In genomic region chr1:39647247-39647646, GRCh38 we compare ENCODE assay signal across 15 cellular contexts. TPM values are rescaled to one million over a fixed set of nuclear protein-coding genes. Genes with fewer than 3 reads are reported as not detected.
DNase-seq lines count a peak whose midpoint lies in the region; ATAC-seq and TF ChIP-seq lines count a peak whose summit lies in the region.
"Had no signal": no experiment of that assay in that cellular context is flagged by ENCODE, and none has a peak within 500 bp of the region (broad histone marks: within the 10 kb centered on the region; RNA-seq: fewer than 3 reads in every experiment).

No MANE protein-coding gene starts in this region.

- H3K4me1 ChIP-seq in adrenal gland (replicated peaks in 1 of 2) (peaks cover 3 to 22% of the 10 kb centered on the region in 2 donors), esophagus squamous epithelium (peaks cover 0 to 21% (median 7%) of the 10 kb centered on the region in 3 donors), parathyroid adenoma (no peaks in the 10 kb centered on the region), upper lobe of left lung (peaks cover 0 to 9% (median 5%) of the 10 kb centered on the region in 4 donors)

- H3K36me3 ChIP-seq in adrenal gland (replicated peaks in 1 of 2), result no peaks in the 10 kb centered on the region
- no peaks in the 10 kb centered on the region for H3K36me3 ChIP-seq in esophagus squamous epithelium
- no peaks in the 10 kb centered on the region for H3K36me3 ChIP-seq in parathyroid adenoma (ENCODE audit: control insufficient read depth, insufficient read depth, low read length)
- no peaks in the 10 kb centered on the region for H3K36me3 ChIP-seq in upper lobe of left lung

- no peak overlapping the region for H3K4me2 ChIP-seq in parathyroid adenoma (ENCODE audit: low read length)

- H3K27me3 ChIP-seq in adrenal gland, result no peaks in the 10 kb centered on the region
- H3K27me3 ChIP-seq in esophagus squamous epithelium, result peaks cover 0 to 9% (median 0%) of the 10 kb centered on the region in 4 donors
- no peaks in the 10 kb centered on the region for H3K27me3 ChIP-seq in parathyroid adenoma (ENCODE audit: control insufficient read depth, insufficient read depth, low read length)
- no peaks in the 10 kb centered on the region for H3K27me3 ChIP-seq in upper lobe of left lung

- no peak for TF ChIP-seq EP300 in upper lobe of left lung (IDR thresholded peaks at IDR 0.05)

- whole genome bisulfite sequencing in adrenal gland, 4 donors, result 65 to 84% (median 76%) methylated on average over 3 of the region's 3 CpGs
- 40 to 54% methylated on average over 1 to 3 of the region's 3 CpGs for WGBS in esophagus squamous epithelium, 2 donors
- 76 to 84% methylated on average over 3 of the region's 3 CpGs for WGBS in upper lobe of left lung, 2 donors

- intact Hi-C loops in adrenal gland (cut with DNase I), result no loop called here
- intact Hi-C loops in esophagus squamous epithelium (cut with DNase I), result loop anchor here (5.0 kb wide), 1 partner anchor 40 kb away; no protein-coding TSS in a partner anchor

- H3K9ac ChIP-seq in parathyroid adenoma, result no peak overlapping the region

- no peak overlapping the region for H2AFZ ChIP-seq in parathyroid adenoma

- no peak for TF ChIP-seq CTCF in adrenal gland (IDR thresholded peaks at IDR 0.05)
- TF ChIP-seq CTCF in esophagus squamous epithelium (IDR thresholded peaks at IDR 0.05), result no peak
- TF ChIP-seq CTCF in parathyroid adenoma (IDR thresholded peaks at IDR 0.05), result no peak
- TF ChIP-seq CTCF in upper lobe of left lung (IDR thresholded peaks at IDR 0.05), result no peak
- no peak for TF ChIP-seq CTCF in GM20000 (IDR thresholded peaks at IDR 0.05; ENCODE audit: extremely low read depth, missing control alignments)

- H3K27ac ChIP-seq in adrenal gland (peak overlapping the region in 4 of 5 donors; percentile 32 to 67 (median 49)), esophagus squamous epithelium (peak overlapping the region in 3 of 4 donors; percentile 60 to 67 (median 66)), parathyroid adenoma (peak overlapping the region; percentile 32), upper lobe of left lung (peak overlapping the region; percentile 3 to 77 (median 61))

- TF ChIP-seq POLR2A in adrenal gland (IDR thresholded peaks at IDR 0.05) (no peak), esophagus squamous epithelium (IDR thresholded peaks at IDR 0.05) (no peak), upper lobe of left lung (IDR thresholded peaks at IDR 0.05) (no peak)

- H3K4me3 ChIP-seq in adrenal gland (no peak overlapping the region), esophagus squamous epithelium (no peak overlapping the region), parathyroid adenoma (ENCODE audit: low read depth, low read length) (no peak overlapping the region), upper lobe of left lung (no peak overlapping the region)

- no peaks in the 10 kb centered on the region for H3K79me2 ChIP-seq in parathyroid adenoma

- DNase-seq in adrenal gland (no peak), esophagus squamous epithelium (lab: John Stamatoyannopoulos, UW) (no peak), upper lobe of left lung (no peak), HuH-7.5 (ENCODE audit: low spot score) (no peak), GM20000 (ENCODE audit: low spot score) (no peak)
- DNase-seq in NK-92 treated with Interleukin-12 subunit alpha and Interleukin-12 subunit beta, amount 100 ng/mL, for 24 hours (lab: John Stamatoyannopoulos, UW), result no peak
- DNase-seq: activated CD4-positive, alpha-beta T cell treated with anti-CD3 and anti-CD28 coated beads, Interleukin-2, amount 10 ng/mL, durations not matched to agents 24 days and 14 days; activated naive CD4-positive, alpha-beta T cell treated with anti-CD3 and anti-CD28 coated beads, Interleukin-2, amount 50 U/mL, for 16 hours; activated T-cell treated with anti-CD3 and anti-CD28 coated beads for 4 hours; C1 segment of cervical spinal cord; DND-41; NCI-H446; nucleus accumbens; stimulated activated naive CD4-positive, alpha-beta T cell had no signal

- H3K9me3 ChIP-seq in adrenal gland (replicated peaks in 1 of 3) (no peaks in the 10 kb centered on the region), esophagus squamous epithelium (no peaks in the 10 kb centered on the region), parathyroid adenoma (ENCODE audit: control insufficient read depth, low read length) (no peaks in the 10 kb centered on the region), upper lobe of left lung (no peaks in the 10 kb centered on the region)

- no peak for ATAC-seq in upper lobe of left lung (ENCODE audit: low FRiP score in 2 of 2)

RNA-seq across cellular contexts. Expression of gene HEYL, which starts 7.8 kb away (rescaled TPM):
- total RNA-seq in adrenal gland, result 10 to 100 TPM in 7 of 8 donors, 1 to 10 TPM in 1; 8.4 to 27.7 (median 15.2) TPM
- 10 to 100 TPM in 1 of 3 donors, 1 to 10 TPM in 2; 7.4 to 18.2 (median 8.1) TPM for polyA plus RNA-seq in adrenal gland
- 1 to 10 TPM in 1 of 4 donors, under 1 TPM in 3; 0.45 to 1.2 (median 0.77) TPM for total RNA-seq in esophagus squamous epithelium
- 10 to 100 TPM in 5 of 6 donors, 1 to 10 TPM in 1; 3.8 to 31.9 (median 15.5) TPM for total RNA-seq in upper lobe of left lung
- total RNA-seq: activated CD4-positive, alpha-beta T cell treated with anti-CD3 and anti-CD28 coated beads, Interleukin-2, amount 10 ng/mL, durations not matched to agents 24 days and 14 days had no signal

RNA-seq across cellular contexts. Expression of gene NT5C1A, which starts 24.7 kb away (rescaled TPM):
- 1 to 10 TPM in 4 of 8 donors, under 1 TPM in 3, not detected in 1; 0.43 to 7.8 (median 2.3) TPM for total RNA-seq in adrenal gland
- 1 to 10 TPM in 1 of 3 donors, under 1 TPM in 2; 0.17 to 1.0 (median 0.97) TPM for polyA plus RNA-seq in adrenal gland
- not detected for total RNA-seq in esophagus squamous epithelium
- 1 to 10 TPM in 3 of 6 donors, under 1 TPM in 1, not detected in 2; 0.37 to 5.5 (median 2.6) TPM for total RNA-seq in upper lobe of left lung

RNA-seq across cellular contexts. Expression of gene HPCAL4, which starts 44.0 kb away (rescaled TPM):
- 1 to 10 TPM in 3 of 8 donors, under 1 TPM in 1, not detected in 4; 0.42 to 6.4 (median 3.4) TPM for total RNA-seq in adrenal gland
- 1 to 10 TPM; 1.1 to 9.9 (median 3.9) TPM for polyA plus RNA-seq in adrenal gland
- under 1 TPM in 2 of 4 donors, not detected in 2; 0.19 to 0.41 TPM for total RNA-seq in esophagus squamous epithelium
- total RNA-seq in upper lobe of left lung, result 1 to 10 TPM in 1 of 6 donors, under 1 TPM in 5; under 0.01 to 1.1 (median 0.43) TPM
